In the genomic region with DNA sequence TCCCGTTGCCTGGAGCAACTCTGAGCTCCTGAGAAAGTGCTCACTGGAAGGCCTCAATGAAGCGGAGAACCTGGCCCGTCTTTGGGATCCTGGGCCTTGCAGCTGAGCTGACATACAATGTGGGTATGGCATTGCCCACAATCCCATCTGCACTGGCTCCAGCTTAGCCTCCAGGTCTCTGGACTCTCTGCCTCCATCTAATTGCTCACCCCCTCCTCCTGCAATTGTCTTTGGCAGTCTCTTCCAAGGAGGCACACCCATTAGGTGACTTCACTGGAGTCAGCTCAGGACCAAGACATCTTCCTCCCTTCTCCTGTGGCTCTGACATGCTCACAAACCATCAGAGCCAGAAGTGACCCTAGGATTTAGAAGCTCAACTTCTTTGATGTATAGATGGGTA, we compare ENCODE assay signal across 16 cellular contexts. TPM values are rescaled to one million over a fixed set of nuclear protein-coding genes. Genes with fewer than 3 reads are reported as not detected.
DNase-seq lines count a peak whose midpoint lies in the region; ATAC-seq and TF ChIP-seq lines count a peak whose summit lies in the region.
"Had no signal": no experiment of that assay in that cellular context is flagged by ENCODE, and none has a peak within 500 bp of the region (broad histone marks: within the 10 kb centered on the region; RNA-seq: fewer than 3 reads in every experiment).

No MANE protein-coding gene starts in this region.

- H3K9me3 ChIP-seq in MG63 (no peaks in the 10 kb centered on the region), iPS-15b (ENCODE audit: control insufficient read depth, insufficient read depth, low read length) (no peaks in the 10 kb centered on the region)
- H3K9me3 ChIP-seq: heart left ventricle, upper lobe of right lung had no signal

- no peaks in the 10 kb centered on the region for H3K36me3 Mint-ChIP-seq in activated naive CD8-positive, alpha-beta T cell treated with anti-CD3 and anti-CD28 coated beads, Interleukin-2, amount 10 ng/mL, durations not matched to agents 7 days and 5 days
- H3K36me3 Mint-ChIP-seq in activated naive CD8-positive, alpha-beta T cell treated with anti-CD3 and anti-CD28 coated beads, Interleukin-2, amount 50 U/mL, for 24 hours (ENCODE audit: low read depth) = no peaks in the 10 kb centered on the region
- H3K36me3 Mint-ChIP-seq in stimulated activated memory B cell treated with anti-CD40 and anti-IgM and Interleukin-4, amounts not matched to agents 10 μg/mL and 1 μg/mL and 100 μg/mL, for 72 hours = no peaks in the 10 kb centered on the region

- H3K36me3 ChIP-seq in MG63 (peaks cover 18% of the 10 kb centered on the region), iPS-15b (ENCODE audit: control insufficient read depth, insufficient read depth, low read length) (no peaks in the 10 kb centered on the region)
- H3K36me3 ChIP-seq: heart left ventricle, upper lobe of right lung had no signal

- no peaks in the 10 kb centered on the region for H3K9me3 Mint-ChIP-seq in activated naive CD8-positive, alpha-beta T cell treated with anti-CD3 and anti-CD28 coated beads, Interleukin-2, amount 10 ng/mL, durations not matched to agents 7 days and 5 days
- H3K9me3 Mint-ChIP-seq in activated naive CD8-positive, alpha-beta T cell treated with anti-CD3 and anti-CD28 coated beads, Interleukin-2, amount 50 U/mL, for 24 hours = no peaks in the 10 kb centered on the region
- H3K9me3 Mint-ChIP-seq in stimulated activated memory B cell treated with anti-CD40 and anti-IgM and Interleukin-4, amounts not matched to agents 10 μg/mL and 1 μg/mL and 100 μg/mL, for 72 hours = no peaks in the 10 kb centered on the region
- H3K9me3 Mint-ChIP-seq: stimulated activated naive CD8-positive, alpha-beta T cell treated with anti-CD3 and anti-CD28 coated beads, Interleukin-15, Interleukin-2, amounts not matched to agents 100 ng/mL and 50 ng/mL, for 24 hours had no signal

- no peak for ATAC-seq in activated naive CD8-positive, alpha-beta T cell treated with anti-CD3 and anti-CD28 coated beads, Interleukin-2, amount 10 ng/mL, durations not matched to agents 7 days and 5 days (ENCODE audit: low read depth)
- ATAC-seq in activated naive CD8-positive, alpha-beta T cell treated with anti-CD3 and anti-CD28 coated beads, Interleukin-2, amount 50 U/mL, for 24 hours = no peak
- no peak for ATAC-seq in stimulated activated memory B cell treated with anti-CD40 and anti-IgM and Interleukin-4, amounts not matched to agents 10 μg/mL and 1 μg/mL and 100 μg/mL, for 72 hours
- ATAC-seq: heart left ventricle, upper lobe of right lung had no signal

- no peak for DNase-seq in activated naive CD8-positive, alpha-beta T cell treated with anti-CD3 and anti-CD28 coated beads, Interleukin-2, amount 10 ng/mL, durations not matched to agents 7 days and 5 days
- DNase-seq in activated naive CD8-positive, alpha-beta T cell treated with anti-CD3 and anti-CD28 coated beads, Interleukin-2, amount 50 U/mL, for 24 hours = no peak
- DNase-seq in MG63 = peak; percentile 43
- no peak for DNase-seq in GOT3 (lab: John Stamatoyannopoulos, UW)
- no peak for DNase-seq in RWPE1 (ENCODE audit: low spot score)
- DNase-seq in islet precursor cell = no peak
- DNase-seq: Karpas-422, NCI-H1092 treated with DMSO at 0.1 percent for 48 hours, upper lobe of right lung had no signal

- H3K27ac Mint-ChIP-seq in activated naive CD8-positive, alpha-beta T cell treated with anti-CD3 and anti-CD28 coated beads, Interleukin-2, amount 10 ng/mL, durations not matched to agents 7 days and 5 days = no peak overlapping the region
- H3K27ac Mint-ChIP-seq in activated naive CD8-positive, alpha-beta T cell treated with anti-CD3 and anti-CD28 coated beads, Interleukin-2, amount 50 U/mL, for 24 hours = no peak overlapping the region
- no peak overlapping the region for H3K27ac Mint-ChIP-seq in stimulated activated memory B cell treated with anti-CD40 and anti-IgM and Interleukin-4, amounts not matched to agents 10 μg/mL and 1 μg/mL and 100 μg/mL, for 72 hours
- H3K27ac Mint-ChIP-seq: stimulated activated naive CD8-positive, alpha-beta T cell treated with anti-CD3 and anti-CD28 coated beads, Interleukin-15, Interleukin-2, amounts not matched to agents 100 ng/mL and 50 ng/mL, for 24 hours had no signal

- H3K4me1 Mint-ChIP-seq in activated naive CD8-positive, alpha-beta T cell treated with anti-CD3 and anti-CD28 coated beads, Interleukin-2, amount 10 ng/mL, durations not matched to agents 7 days and 5 days = peaks cover 20% of the 10 kb centered on the region
- H3K4me1 Mint-ChIP-seq in activated naive CD8-positive, alpha-beta T cell treated with anti-CD3 and anti-CD28 coated beads, Interleukin-2, amount 50 U/mL, for 24 hours = peaks cover 21% of the 10 kb centered on the region
- peaks cover 47% of the 10 kb centered on the region for H3K4me1 Mint-ChIP-seq in stimulated activated memory B cell treated with anti-CD40 and anti-IgM and Interleukin-4, amounts not matched to agents 10 μg/mL and 1 μg/mL and 100 μg/mL, for 72 hours

- peaks cover 10% of the 10 kb centered on the region for H3K4me1 ChIP-seq in iPS-15b (ENCODE audit: control insufficient read depth, insufficient read depth, low read length)

- peak overlapping the region; percentile 72 for H3K4me3 ChIP-seq in MG63
- peak overlapping the region; percentile 76 for H3K4me3 ChIP-seq in iPS-15b (ENCODE audit: low read depth, low read length)
- H3K4me3 ChIP-seq: heart left ventricle, lung, upper lobe of right lung had no signal

- peak overlapping the region; percentile 62 for H3K4me3 Mint-ChIP-seq in activated naive CD8-positive, alpha-beta T cell treated with anti-CD3 and anti-CD28 coated beads, Interleukin-2, amount 10 ng/mL, durations not matched to agents 7 days and 5 days
- H3K4me3 Mint-ChIP-seq in activated naive CD8-positive, alpha-beta T cell treated with anti-CD3 and anti-CD28 coated beads, Interleukin-2, amount 50 U/mL, for 24 hours = no peak overlapping the region
- peak overlapping the region; percentile 88 for H3K4me3 Mint-ChIP-seq in stimulated activated memory B cell treated with anti-CD40 and anti-IgM and Interleukin-4, amounts not matched to agents 10 μg/mL and 1 μg/mL and 100 μg/mL, for 72 hours
- H3K4me3 Mint-ChIP-seq: stimulated activated naive CD8-positive, alpha-beta T cell treated with anti-CD3 and anti-CD28 coated beads, Interleukin-15, Interleukin-2, amounts not matched to agents 100 ng/mL and 50 ng/mL, for 24 hours had no signal

- no peak for TF ChIP-seq CTCF in RWPE1 (conservative IDR thresholded peaks at IDR 0.05; ENCODE audit: low read depth)

- CTCF ChIA-PET in RWPE1 (lab: Yijun Ruan, JAX) = interaction anchor here (0.7 to 1.0 kb wide), 2 partner anchors 26 to 90 kb away, joined by 3 to 5 read pairs; no protein-coding TSS in a partner anchor

- peaks cover 87% of the 10 kb centered on the region for H3K27me3 Mint-ChIP-seq in activated naive CD8-positive, alpha-beta T cell treated with anti-CD3 and anti-CD28 coated beads, Interleukin-2, amount 10 ng/mL, durations not matched to agents 7 days and 5 days
- H3K27me3 Mint-ChIP-seq in activated naive CD8-positive, alpha-beta T cell treated with anti-CD3 and anti-CD28 coated beads, Interleukin-2, amount 50 U/mL, for 24 hours = peaks cover 82% of the 10 kb centered on the region
- H3K27me3 Mint-ChIP-seq in stimulated activated memory B cell treated with anti-CD40 and anti-IgM and Interleukin-4, amounts not matched to agents 10 μg/mL and 1 μg/mL and 100 μg/mL, for 72 hours = peaks cover 93% of the 10 kb centered on the region

- H3K27ac ChIP-seq in RWPE1 = no peak overlapping the region
- H3K27ac ChIP-seq: heart left ventricle, upper lobe of right lung had no signal

- POLR2A ChIA-PET in activated naive CD8-positive, alpha-beta T cell treated with anti-CD3 and anti-CD28 coated beads, Interleukin-2, amount 10 ng/mL, durations not matched to agents 7 days and 5 days (lab: Charles Lee) = no interaction called here
- POLR2A ChIA-PET in RWPE1 (lab: Yijun Ruan, JAX; ENCODE audit: low non-redundant PET) = no interaction called here

- no peak overlapping the region for H3K9ac ChIP-seq in iPS-15b (ENCODE audit: low read depth, low read length)

- H3K27me3 ChIP-seq in MG63 = no peaks in the 10 kb centered on the region
- peaks cover 91% of the 10 kb centered on the region for H3K27me3 ChIP-seq in iPS-15b (ENCODE audit: control insufficient read depth, insufficient read depth, low read length)

RNA-seq across cellular contexts. Expression of a gene that starts 1.5 kb away (rescaled TPM):
- total RNA-seq in activated naive CD8-positive, alpha-beta T cell treated with anti-CD3 and anti-CD28 coated beads, Interleukin-2, amount 10 ng/mL, durations not matched to agents 7 days and 5 days = under 1 TPM; 0.60 to 0.69 TPM
- total RNA-seq in MG63 (2014; rRNA removed; shearing (Covaris generic); ENCODE audit: low replicate concordance) = 6.1 and 8.6 TPM in 2 replicates
- total RNA-seq: fibroblast of lung had no signal

RNA-seq across cellular contexts. Expression of a gene that starts 24.5 kb away (rescaled TPM):
- not detected for total RNA-seq in activated naive CD8-positive, alpha-beta T cell treated with anti-CD3 and anti-CD28 coated beads, Interleukin-2, amount 10 ng/mL, durations not matched to agents 7 days and 5 days
- total RNA-seq in MG63 (2014; rRNA removed; shearing (Covaris generic); ENCODE audit: low replicate concordance) = 2.5 and 5.3 TPM in 2 replicates
- total RNA-seq: fibroblast of lung, NCI-H460 had no signal
